ENCODE assay signal across 8 cellular contexts in genomic region chr1:232600430-232601258, GRCh38. TPM values are rescaled to one million over a fixed set of nuclear protein-coding genes. Genes with fewer than 3 reads are reported as not detected.
DNase-seq lines count a peak whose midpoint lies in the region; ATAC-seq and TF ChIP-seq lines count a peak whose summit lies in the region.

No MANE protein-coding gene starts in this region.

- in situ Hi-C loops in GM13976 (cut with MboI; ENCODE audit: low sequenced_read_pairs, unreplicated experiment), result no loop called here

- H3K27me3 Mint-ChIP-seq in CD4-positive, alpha-beta T cell, result no peaks in the 10 kb centered on the region

- peak overlapping the region; percentile 20 for H3K4me3 Mint-ChIP-seq in CD4-positive, alpha-beta T cell

- H3K27ac ChIP-seq in CD4-positive, alpha-beta T cell (ENCODE audit: low read depth, low read length), result no peak overlapping the region
- H3K27ac ChIP-seq in left ventricle myocardium inferior (replicated peaks), result peak overlapping the region; percentile 34

- CTCF ChIA-PET in CD4-positive, alpha-beta T cell (lab: Charles Lee), result no interaction called here

- H3K4me1 ChIP-seq in left ventricle myocardium inferior, result peaks cover 57% of the 10 kb centered on the region

- DNase-seq in CD4-positive, alpha-beta T cell, result no peak
- DNase-seq in NCI-H345 (lab: John Stamatoyannopoulos, UW), result peak; percentile 39
- DNase-seq in left ventricle myocardium inferior, result no peak
- DNase-seq in activated gamma-delta T cell (lab: John Stamatoyannopoulos, UW), result no peak
- DNase-seq in GM13976 (ENCODE audit: low spot score), result no peak
- DNase-seq in foreskin melanocyte, result no peak

- no peaks in the 10 kb centered on the region for H3K36me3 ChIP-seq in left ventricle myocardium inferior

- H3K27ac Mint-ChIP-seq in CD4-positive, alpha-beta T cell, result peak overlapping the region; percentile 26

- H3K4me3 ChIP-seq in left ventricle myocardium inferior, result no peak overlapping the region

- no peaks in the 10 kb centered on the region for H3K9me3 Mint-ChIP-seq in CD4-positive, alpha-beta T cell

- no peaks in the 10 kb centered on the region for H3K36me3 Mint-ChIP-seq in CD4-positive, alpha-beta T cell (ENCODE audit: low read depth)

- TF ChIP-seq CTCF in CD4-positive, alpha-beta T cell (IDR thresholded peaks at IDR 0.05), result no peak
- TF ChIP-seq CTCF in left ventricle myocardium inferior (IDR thresholded peaks at IDR 0.05; ENCODE audit: borderline replicate concordance) (no peak), GM13976 (IDR thresholded peaks at IDR 0.05; ENCODE audit: borderline replicate concordance, control extremely low read depth, extremely low read depth, insufficient read depth, missing control alignments) (no peak)

- intact Hi-C loops in CD4-positive, alpha-beta T cell (cut with DNase I, micrococcal nuclease), result no loop called here
- intact Hi-C loops in left ventricle myocardium inferior (cut with micrococcal nuclease), result no loop called here

- POLR2A ChIA-PET in CD4-positive, alpha-beta T cell (lab: Charles Lee), result interaction anchor here (1.1 kb wide), 1 partner anchor 27 kb away, joined by 3 read pairs; no protein-coding TSS in a partner anchor

- H3K9me3 ChIP-seq in CD4-positive, alpha-beta T cell (ENCODE audit: control insufficient read depth, low read length), result no peaks in the 10 kb centered on the region
- no peaks in the 10 kb centered on the region for H3K9me3 ChIP-seq in left ventricle myocardium inferior (replicated peaks)

- peaks cover 22% of the 10 kb centered on the region for H3K4me1 Mint-ChIP-seq in CD4-positive, alpha-beta T cell (ENCODE audit: low read depth)

- peak; percentile 71 for ATAC-seq in CD4-positive, alpha-beta T cell (ENCODE audit: poor library complexity)
- ATAC-seq in GM21390 (IDR thresholded peaks at IDR 0.05; ENCODE audit: unreplicated experiment) (peak; percentile 37), GM19035 (IDR thresholded peaks at IDR 0.05; ENCODE audit: unreplicated experiment) (no peak)

- H3K27me3 ChIP-seq in CD4-positive, alpha-beta T cell (ENCODE audit: control insufficient read depth, insufficient read depth, low read length), result no peaks in the 10 kb centered on the region
- no peaks in the 10 kb centered on the region for H3K27me3 ChIP-seq in left ventricle myocardium inferior (ENCODE audit: low read depth)

RNA-seq across cellular contexts. Expression of gene SIPA1L2, which starts 29.3 kb away (rescaled TPM):
- 1 to 10 TPM; 1.8 to 1.9 TPM for total RNA-seq in CD4-positive, alpha-beta T cell
- total RNA-seq in left ventricle myocardium inferior, result 127 TPM

Comparison
In these comparisons a context has a peak if more than half of its experiments do, and no peak if none do; other contexts are left out.
1. RNA of gene SIPA1L2, which starts 29.3 kb away (total RNA-seq): 127 TPM in left ventricle myocardium inferior (single experiment); 1.8 to 1.9 TPM in CD4-positive, alpha-beta T cell; every median in the first group is over 10 times any median in the second.